ENCODE assay signal across 1 cellular context in genomic region chr1:22702255-22702654, GRCh38.
TF ChIP-seq lines count a peak whose summit lies in the region.

No MANE protein-coding gene starts in this region.

TF ChIP-seq in HepG2, 621 proteins besides CTCF, POLR2A, EP300 and RAD21:
- TF ChIP-seq TCF7 (IDR thresholded peaks at IDR 0.05; ENCODE audit: low read depth) (peak; percentile 14; the same call in 1 of the 2 replicates), ZNF557 (CRISPR knock-in tag; IDR thresholded peaks at IDR 0.05) (no peak), ZNF740 (CRISPR knock-in tag; IDR thresholded peaks at IDR 0.05) (no peak), TFDP2 (CRISPR knock-in tag; IDR thresholded peaks at IDR 0.05) (no peak), ZNF543 (CRISPR knock-in tag; IDR thresholded peaks at IDR 0.05) (no peak), ZNF546 (CRISPR knock-in tag; conservative IDR thresholded peaks at IDR 0.05) (no peak), AGO1 (IDR thresholded peaks at IDR 0.05; ENCODE audit: low read depth, low read length, poor library complexity, severe bottlenecking) (no peak)
- TF ChIP-seq, protein P1, sequence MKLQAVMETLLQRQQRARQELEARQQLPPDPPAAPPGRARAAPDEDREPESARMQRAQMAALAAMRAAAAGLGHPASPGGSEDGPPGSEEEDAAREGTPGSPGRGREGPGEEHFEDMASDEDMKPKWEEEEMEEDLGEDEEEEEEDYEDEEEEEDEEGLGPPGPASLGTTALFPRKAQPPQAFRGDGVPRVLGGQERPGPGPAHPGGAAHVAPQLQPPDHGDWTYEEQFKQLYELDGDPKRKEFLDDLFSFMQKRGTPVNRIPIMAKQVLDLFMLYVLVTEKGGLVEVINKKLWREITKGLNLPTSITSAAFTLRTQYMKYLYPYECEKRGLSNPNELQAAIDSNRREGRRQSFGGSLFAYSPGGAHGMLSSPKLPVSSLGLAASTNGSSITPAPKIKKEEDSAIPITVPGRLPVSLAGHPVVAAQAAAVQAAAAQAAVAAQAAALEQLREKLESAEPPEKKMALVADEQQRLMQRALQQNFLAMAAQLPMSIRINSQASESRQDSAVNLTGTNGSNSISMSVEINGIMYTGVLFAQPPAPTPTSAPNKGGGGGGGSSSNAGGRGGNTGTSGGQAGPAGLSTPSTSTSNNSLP (IDR thresholded peaks at IDR 0.05; ENCODE audit: low read depth, low read length) = no peak
